ENCODE assay signal across 3 cellular contexts in genomic region chr14:100537701-100538565, GRCh38.
TF ChIP-seq lines count a peak whose summit lies in the region.

No MANE protein-coding gene starts in this region.

TF ChIP-seq in SK-N-SH, 30 proteins besides CTCF, POLR2A, EP300 and RAD21 (continued from another document):
- no peak for TF ChIP-seq REST (IDR thresholded peaks at IDR 0.05; ENCODE audit: low read depth, low read length)
- TF ChIP-seq TEAD4 (IDR thresholded peaks at IDR 0.05; ENCODE audit: borderline replicate concordance, insufficient read depth), result no peak
- no peak for TF ChIP-seq POLR2AphosphoS5 (IDR thresholded peaks at IDR 0.05; ENCODE audit: low read depth, low read length)
TF ChIP-seq in SK-N-SH: peak in this region for 0.

TF ChIP-seq in SK-N-SH treated with all-trans-retinoic acid at 6 μM for 48 hours, 23 proteins besides CTCF, POLR2A, EP300 and RAD21 (continued from another document):
- no peak for TF ChIP-seq CSRNP3 (CRISPR knock-in tag; IDR thresholded peaks at IDR 0.05)
- no peak for TF ChIP-seq PATZ1 (CRISPR knock-in tag; IDR thresholded peaks at IDR 0.05; ENCODE audit: borderline replicate concordance)
- no peak for TF ChIP-seq PPARA (CRISPR knock-in tag; IDR thresholded peaks at IDR 0.05; ENCODE audit: borderline replicate concordance)
- no peak for TF ChIP-seq TOX (CRISPR knock-in tag; IDR thresholded peaks at IDR 0.05; ENCODE audit: borderline replicate concordance)
- TF ChIP-seq CREB5 (CRISPR knock-in tag; IDR thresholded peaks at IDR 0.05; ENCODE audit: low read depth), result no peak
- no peak for TF ChIP-seq SNAI2 (CRISPR knock-in tag; IDR thresholded peaks at IDR 0.05)
- TF ChIP-seq ZC3H10 (CRISPR knock-in tag; IDR thresholded peaks at IDR 0.05), result no peak
- no peak for TF ChIP-seq ZNF565 (CRISPR knock-in tag; conservative IDR thresholded peaks at IDR 0.05; ENCODE audit: low read depth)
- no peak for TF ChIP-seq POU6F1 (CRISPR knock-in tag; IDR thresholded peaks at IDR 0.05; ENCODE audit: borderline replicate concordance, low read depth)
- no peak for TF ChIP-seq CSDC2 (CRISPR knock-in tag; IDR thresholded peaks at IDR 0.05)

TF ChIP-seq in H1, 55 proteins besides CTCF, POLR2A, EP300 and RAD21 (continued from another document):
- TF ChIP-seq BRCA1 (IDR thresholded peaks at IDR 0.05; ENCODE audit: low read depth, low read length) (no peak), MAX (IDR thresholded peaks at IDR 0.05) (peak; percentile 33; the same call in 1 of the 2 replicates)
